8 cellular contexts compared by ENCODE assay signal in the genomic region with DNA sequence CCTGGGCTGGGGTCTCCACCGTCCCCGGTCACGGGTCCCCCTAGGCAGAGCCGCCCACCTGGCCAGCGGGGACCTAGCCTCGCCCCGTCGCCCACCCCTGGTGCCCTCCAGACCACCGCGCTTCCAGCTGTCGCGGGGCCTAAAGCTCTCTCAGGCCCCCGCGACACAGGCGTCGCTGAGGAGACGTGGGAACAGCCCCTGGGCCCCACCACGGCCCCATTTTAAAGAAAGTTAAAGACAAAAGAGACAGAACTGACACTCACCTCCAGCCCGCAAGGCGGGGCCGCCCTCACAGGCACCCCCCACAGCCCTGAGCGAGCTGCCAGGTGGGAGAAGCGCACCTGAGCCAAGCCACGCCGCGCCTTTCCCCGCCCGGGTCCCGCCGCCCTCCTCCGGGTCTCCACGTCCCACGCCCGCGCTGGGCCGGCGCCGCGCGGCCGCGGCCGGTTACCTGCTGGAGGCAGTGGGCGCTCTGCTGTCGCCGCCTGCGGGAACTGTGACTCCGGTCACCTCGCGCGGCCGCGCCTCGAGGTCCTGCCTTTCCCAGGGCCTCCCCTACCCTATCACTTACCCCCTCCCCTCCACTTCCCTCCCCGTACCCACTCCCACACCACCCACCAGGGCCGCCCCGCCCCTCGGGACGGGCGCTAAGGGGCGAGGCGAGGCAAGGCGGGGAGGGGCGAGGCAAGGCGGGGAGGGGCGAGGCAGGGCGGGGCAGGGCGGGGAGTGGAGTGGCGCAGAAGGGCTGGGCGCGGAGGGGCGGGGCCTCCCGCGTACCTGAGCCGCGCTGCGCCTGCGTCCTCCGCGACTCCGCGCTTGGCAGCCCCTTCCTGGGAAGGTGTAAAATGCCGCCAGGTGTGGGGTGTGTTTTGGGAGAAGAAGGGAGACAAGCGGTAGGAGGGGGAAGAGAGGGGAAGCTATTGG. TPM values are rescaled to one million over a fixed set of nuclear protein-coding genes. Genes with fewer than 3 reads are reported as not detected.
A peak's percentile ranks its signal among the peaks of the same experiment; 100 is the strongest.
DNase-seq lines count a peak whose midpoint lies in the region; ATAC-seq and TF ChIP-seq lines count a peak whose summit lies in the region.

No MANE protein-coding gene starts in this region.

- H2AFZ ChIP-seq in neuron (ENCODE audit: low read depth, low read length), result peak overlapping the region; percentile 54

- no peaks in the 10 kb centered on the region for H3K9me3 Mint-ChIP-seq in activated CD8-positive, alpha-beta memory T cell treated with anti-CD3 and anti-CD28 coated beads, Interleukin-2, amount 10 ng/mL, durations not matched to agents 7 days and 5 days (ENCODE audit: low read depth)

- no peak for TF ChIP-seq CTCF in GM10266 (IDR thresholded peaks at IDR 0.05; ENCODE audit: control insufficient read depth, insufficient read depth, low read depth, missing control alignments)

- H3K36me3 Mint-ChIP-seq in activated CD8-positive, alpha-beta memory T cell treated with anti-CD3 and anti-CD28 coated beads, Interleukin-2, amount 10 ng/mL, durations not matched to agents 7 days and 5 days, result peaks cover 24% of the 10 kb centered on the region

- H3K4me1 Mint-ChIP-seq in activated CD8-positive, alpha-beta memory T cell treated with anti-CD3 and anti-CD28 coated beads, Interleukin-2, amount 10 ng/mL, durations not matched to agents 7 days and 5 days, result peaks cover 45% of the 10 kb centered on the region

- H3K9ac ChIP-seq in subcutaneous abdominal adipose tissue (ENCODE audit: low read length in 5 of 5), result peak overlapping the region in 3 of 5 donors; percentile 24 to 62 (median 51)

- H3K4me3 ChIP-seq in esophagus (ENCODE audit: low read depth in 1 of 2, low read length in 2 of 2) (peak overlapping the region; percentile 72 to 84), neuron (ENCODE audit: low read length) (no peak overlapping the region), subcutaneous abdominal adipose tissue (ENCODE audit: low read depth in 1 of 5, low read length in 5 of 5) (peak overlapping the region; percentile 56 to 80 (median 72))

- peak; percentile 45 for ATAC-seq in HG02840 (IDR thresholded peaks at IDR 0.05; ENCODE audit: low FRiP score, unreplicated experiment)
- ATAC-seq in activated CD8-positive, alpha-beta memory T cell treated with anti-CD3 and anti-CD28 coated beads, Interleukin-2, amount 10 ng/mL, durations not matched to agents 7 days and 5 days, result peak; percentile 95

- H3K27ac Mint-ChIP-seq in activated CD8-positive, alpha-beta memory T cell treated with anti-CD3 and anti-CD28 coated beads, Interleukin-2, amount 10 ng/mL, durations not matched to agents 7 days and 5 days, result peak overlapping the region; percentile 53

- no peaks in the 10 kb centered on the region for H3K36me3 ChIP-seq in esophagus (ENCODE audit: control insufficient read depth in 2 of 2, insufficient read depth in 2 of 2, low read length in 1 of 2)
- H3K36me3 ChIP-seq in neuron (ENCODE audit: insufficient read depth, low read length), result no peaks in the 10 kb centered on the region
- H3K36me3 ChIP-seq in subcutaneous abdominal adipose tissue (ENCODE audit: control insufficient read depth in 5 of 5, insufficient read depth in 5 of 5, low read length in 5 of 5), result no peaks in the 10 kb centered on the region

- WGBS in esophagus, 2 donors, result 1 to 2% methylated on average over 53 to 84 of the region's 84 CpGs

- H3K27ac ChIP-seq in esophagus (ENCODE audit: low read depth in 2 of 2, low read length in 1 of 2), result peak overlapping the region; percentile 80 to 87
- H3K27ac ChIP-seq in subcutaneous abdominal adipose tissue (ENCODE audit: low read depth, low read length), result peak overlapping the region; percentile 25

- H3K27me3 ChIP-seq in esophagus (ENCODE audit: control insufficient read depth in 1 of 2, insufficient read depth in 2 of 2, low read length in 2 of 2) (no peaks in the 10 kb centered on the region), neuron (ENCODE audit: insufficient read depth, low read length) (peaks cover 60% of the 10 kb centered on the region), subcutaneous abdominal adipose tissue (ENCODE audit: control insufficient read depth in 5 of 5, insufficient read depth in 4 of 5, low read length in 5 of 5) (peaks cover 0 to 17% (median 0%) of the 10 kb centered on the region in 5 donors)

- peaks cover 11% of the 10 kb centered on the region for H3K27me3 Mint-ChIP-seq in activated CD8-positive, alpha-beta memory T cell treated with anti-CD3 and anti-CD28 coated beads, Interleukin-2, amount 10 ng/mL, durations not matched to agents 7 days and 5 days

- H3K4me1 ChIP-seq in esophagus (ENCODE audit: control insufficient read depth in 2 of 2, insufficient read depth in 2 of 2, low read length in 1 of 2), result peaks cover 0 to 5% of the 10 kb centered on the region in 2 donors
- H3K4me1 ChIP-seq in neuron (ENCODE audit: insufficient read depth, low read length), result no peaks in the 10 kb centered on the region
- H3K4me1 ChIP-seq in subcutaneous abdominal adipose tissue (ENCODE audit: control insufficient read depth in 5 of 5, insufficient read depth in 5 of 5, low read length in 5 of 5), result peaks cover 0 to 18% (median 12%) of the 10 kb centered on the region in 5 donors

- peaks cover 0 to 3% of the 10 kb centered on the region in 2 donors for H3K9me3 ChIP-seq in esophagus (ENCODE audit: control insufficient read depth in 2 of 2, insufficient read depth in 1 of 2, low read depth in 1 of 2, low read length in 1 of 2)
- no peaks in the 10 kb centered on the region for H3K9me3 ChIP-seq in neuron (ENCODE audit: low read length)
- peaks cover 0 to 5% (median 0%) of the 10 kb centered on the region in 5 donors for H3K9me3 ChIP-seq in subcutaneous abdominal adipose tissue (ENCODE audit: control insufficient read depth in 5 of 5, low read length in 5 of 5)

- H3K4me3 Mint-ChIP-seq in activated CD8-positive, alpha-beta memory T cell treated with anti-CD3 and anti-CD28 coated beads, Interleukin-2, amount 10 ng/mL, durations not matched to agents 7 days and 5 days, result peak overlapping the region; percentile 81

- DNase-seq in GM10266 (ENCODE audit: extremely low spot score) (peak; percentile 81), NCI-H2227 treated with DMSO at 0.1 percent for 48 hours (lab: John Stamatoyannopoulos, UW) (peak; percentile 6), T1000 (lab: John Stamatoyannopoulos, UW) (no peak)
- peak; percentile 87 for DNase-seq in activated CD8-positive, alpha-beta memory T cell treated with anti-CD3 and anti-CD28 coated beads, Interleukin-2, amount 10 ng/mL, durations not matched to agents 7 days and 5 days

- CTCF ChIA-PET in activated CD8-positive, alpha-beta memory T cell treated with anti-CD3 and anti-CD28 coated beads, Interleukin-2, amount 10 ng/mL, durations not matched to agents 7 days and 5 days (lab: Charles Lee), result interaction anchor here (0.8 to 1.9 kb wide), 7 partner anchors 12 to 75 kb away, joined by 3 to 8 read pairs (median 4); no protein-coding TSS in a partner anchor

RNA-seq across cellular contexts. Expression of a gene that starts 31.2 kb away (rescaled TPM):
- 10 to 100 TPM; 46.3 to 86.0 TPM for total RNA-seq in activated CD8-positive, alpha-beta memory T cell treated with anti-CD3 and anti-CD28 coated beads, Interleukin-2, amount 10 ng/mL, durations not matched to agents 7 days and 5 days
- polyA plus RNA-seq in esophagus, result 10 to 100 TPM; 14.9 TPM
